8 cellular contexts compared by ENCODE assay signal in genomic region chr22:39117585-39118191, GRCh38. TPM values are rescaled to one million over a fixed set of nuclear protein-coding genes. Genes with fewer than 3 reads are reported as not detected.
DNase-seq lines count a peak whose midpoint lies in the region; ATAC-seq, FAIRE-seq and TF ChIP-seq lines count a peak whose summit lies in the region.

No MANE protein-coding gene starts in this region.

- no peak overlapping the region for H3K4me3 ChIP-seq in lower leg skin (ENCODE audit: low read depth, poor library complexity, severe bottlenecking)

- peak; percentile 60 for FAIRE-seq in G401.6 (lab: Jason Lieb, UNC)

- intact Hi-C loops in head of caudate nucleus (cut with DNase I) (no loop called here), lower leg skin (cut with DNase I; ENCODE audit: low total_unique reads) (no loop called here)

- WGBS in lower leg skin, 2 donors: 51 to 57% methylated on average over 14 of the region's 14 CpGs

- DNase-seq in SHP77 treated with DMSO at 0.1 percent for 48 hours (lab: John Stamatoyannopoulos, UW) (peak; percentile 26), head of caudate nucleus (peak in 32 of 42 donors; percentile 17 to 74 (median 39)), lower leg skin (ENCODE audit: low spot score in 2 of 2) (no peak)
- DNase-seq in activated gamma-delta T cell treated with anti-CD3 and anti-CD28 coated beads, Interleukin-2, amount 50 U/mL, for 16 hours (ENCODE audit: low read depth): peak; percentile 59
- DNase-seq in stimulated activated CD4-positive, alpha-beta T cell treated with anti-CD3 and anti-CD28 coated beads, Interleukin-4, amount 100 ng/mL, for 1 hour: peak; percentile 62

- TF ChIP-seq CTCF in lower leg skin (IDR thresholded peaks at IDR 0.05): no peak

- ATAC-seq in HG03135 (IDR thresholded peaks at IDR 0.05; ENCODE audit: unreplicated experiment) (peak; percentile 42), GM21619 (IDR thresholded peaks at IDR 0.05; ENCODE audit: unreplicated experiment) (no peak)

- no peak for TF ChIP-seq POLR2A in lower leg skin (IDR thresholded peaks at IDR 0.05)

RNA-seq across cellular contexts. Expression of gene APOBEC3H, which starts 20.6 kb away (rescaled TPM):
- total RNA-seq in lower leg skin: not detected

RNA-seq across cellular contexts. Expression of gene CBX7, which starts 34.8 kb away (rescaled TPM):
- 100 to 1,000 TPM in 1 of 4 donors, 10 to 100 TPM in 3; 47.6 to 108 (median 64.8) TPM for total RNA-seq in lower leg skin

RNA-seq across cellular contexts. Expression of gene APOBEC3G, which starts 40.6 kb away (rescaled TPM):
- total RNA-seq in lower leg skin: 1 to 10 TPM; 1.1 to 3.9 (median 1.9) TPM

Comparison
In these comparisons a context has a peak if more than half of its experiments do, and no peak if none do; other contexts are left out.
1. DNase-seq: peak in SHP77 treated with DMSO at 0.1 percent for 48 hours (single experiment), activated gamma-delta T cell treated with anti-CD3 and anti-CD28 coated beads, Interleukin-2, amount 50 U/mL, for 16 hours (single experiment), head of caudate nucleus (32 of 42) and stimulated activated CD4-positive, alpha-beta T cell treated with anti-CD3 and anti-CD28 coated beads, Interleukin-4, amount 100 ng/mL, for 1 hour (single experiment); none in lower leg skin (0 of 2).